7 cellular contexts compared by ENCODE assay signal in genomic region chr4:127484101-127484500, GRCh38.
"Had no signal": no experiment of that assay in that cellular context is flagged by ENCODE, and none has a peak within 500 bp of the region (broad histone marks: within the 10 kb centered on the region; RNA-seq: fewer than 3 reads in every experiment).

No MANE protein-coding gene starts in this region.

- H3K9ac ChIP-seq: GM23248 had no signal

- ATAC-seq: K562 had no signal

- H2AFZ ChIP-seq: GM23248 had no signal

- H3K4me3 ChIP-seq: GM23248, K562 had no signal

- H3K27ac ChIP-seq: GM23248 had no signal

- DNase-seq: GM23248, GOT3, H9, HCEC 1CT, IMR-90, KG1 had no signal
